ENCODE assay signal across 28 cellular contexts in the genomic region with DNA sequence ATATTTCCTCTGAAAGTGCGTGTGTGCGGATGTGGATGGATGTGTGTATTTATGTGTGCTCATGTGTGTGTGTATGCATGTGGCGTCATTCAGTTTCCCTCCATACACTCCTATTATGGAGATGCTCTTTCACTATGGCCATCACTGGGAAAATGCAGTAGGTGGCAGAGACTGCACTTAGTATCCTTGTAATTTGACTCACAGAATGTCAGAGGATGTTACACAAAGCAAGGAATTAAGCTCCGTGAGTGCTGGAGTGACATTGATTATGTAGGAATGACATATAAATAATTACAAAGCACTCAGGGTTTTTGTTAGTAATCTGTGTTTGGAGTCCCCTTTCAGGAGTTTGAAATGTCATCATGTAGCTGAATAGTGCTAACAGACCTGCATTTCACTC. TPM values are rescaled to one million over a fixed set of nuclear protein-coding genes. Genes with fewer than 3 reads are reported as not detected.
DNase-seq lines count a peak whose midpoint lies in the region; ATAC-seq and TF ChIP-seq lines count a peak whose summit lies in the region.
"Had no signal": no experiment of that assay in that cellular context is flagged by ENCODE, and none has a peak within 500 bp of the region (broad histone marks: within the 10 kb centered on the region; RNA-seq: fewer than 3 reads in every experiment).

No MANE protein-coding gene starts in this region.

- peak; percentile 79 for TF ChIP-seq RAD21 in neural cell (conservative IDR thresholded peaks at IDR 0.05)

- peaks cover 24% of the 10 kb centered on the region for H3F3A ChIP-seq in neural cell (ENCODE audit: insufficient read depth, low read length, poor library complexity, severe bottlenecking)

- no peak for ATAC-seq in HG03159 (IDR thresholded peaks at IDR 0.05; ENCODE audit: unreplicated experiment)
- ATAC-seq: A549, GM12878 had no signal

- peak; percentile 100 for TF ChIP-seq EP300 in neural cell (conservative IDR thresholded peaks at IDR 0.05; ENCODE audit: poor library complexity, severe bottlenecking)

- peak overlapping the region; percentile 60 for H3K9ac ChIP-seq in neural cell (ENCODE audit: low read length)
- H3K9ac ChIP-seq: BLaER1 had no signal

- H3K36me3 ChIP-seq in WERI-Rb-1 (peaks cover 37% of the 10 kb centered on the region), neural cell (ENCODE audit: insufficient read depth, low read length) (no peaks in the 10 kb centered on the region)
- H3K36me3 ChIP-seq: BE2C, BLaER1 had no signal

- H3K9me2 ChIP-seq in neural cell (ENCODE audit: insufficient read depth, low read length) = no peaks in the 10 kb centered on the region

- peak overlapping the region; percentile 47 for H3K27ac ChIP-seq in WERI-Rb-1
- peak overlapping the region; percentile 89 for H3K27ac ChIP-seq in neural cell (ENCODE audit: low read length)
- H3K27ac ChIP-seq: 22Rv1, A549, BLaER1 had no signal

- H3K27me3 ChIP-seq in WERI-Rb-1 (ENCODE audit: insufficient read depth, low read depth, severe bottlenecking) (no peaks in the 10 kb centered on the region), neural cell (ENCODE audit: insufficient read depth, low read depth, low read length) (no peaks in the 10 kb centered on the region)
- H3K27me3 ChIP-seq: BE2C, BLaER1 had no signal

- H4K20me1 ChIP-seq in neural cell (ENCODE audit: insufficient read depth) = no peaks in the 10 kb centered on the region
- H4K20me1 ChIP-seq: BLaER1 had no signal

- H3K9me3 ChIP-seq in WERI-Rb-1 (ENCODE audit: severe bottlenecking) (no peaks in the 10 kb centered on the region), neural cell (ENCODE audit: low read length) (no peaks in the 10 kb centered on the region)
- H3K9me3 ChIP-seq: A549, BE2C, BLaER1 had no signal

- H3K4me3 ChIP-seq in WERI-Rb-1 (ENCODE audit: low read depth, low read length) (no peak overlapping the region), neural cell (ENCODE audit: low read length) (peak overlapping the region; percentile 42)
- H3K4me3 ChIP-seq: A549, BLaER1, GM12878 had no signal

- no peak overlapping the region for H2AFZ ChIP-seq in neural cell (ENCODE audit: low read depth, low read length)

- H3K4me2 ChIP-seq in neural cell (ENCODE audit: low read length) = peak overlapping the region; percentile 9
- H3K4me2 ChIP-seq: A549, BLaER1 had no signal

- TF ChIP-seq CTCF in WERI-Rb-1 (IDR thresholded peaks at IDR 0.05; ENCODE audit: low read depth, low read length) (no peak), neural cell (IDR thresholded peaks at IDR 0.05; ENCODE audit: poor library complexity, severe bottlenecking) (peak; percentile 72)

- no peaks in the 10 kb centered on the region for H3K79me2 ChIP-seq in neural cell (replicated peaks; ENCODE audit: insufficient read depth, low read length)

- DNase-seq in NCI-H82 (lab: John Stamatoyannopoulos, UW) (peak; percentile 9), NCI-H82 treated with DMSO at 0.1 percent for 48 hours (lab: John Stamatoyannopoulos, UW; ENCODE audit: unreplicated experiment) (no peak), WERI-Rb-1 (peak; percentile 19), retina (peak; percentile 27), NCI-H1930 (lab: John Stamatoyannopoulos, UW) (no peak)
- DNase-seq in activated CD4-positive, alpha-beta T cell treated with anti-CD3 and anti-CD28 coated beads for 48 hours = no peak
- DNase-seq: ACHN; BE2C; C1 segment of cervical spinal cord; CD4-positive, alpha-beta memory T cell; CD4-positive, CD25-positive, alpha-beta regulatory T cell; CD8-positive, alpha-beta memory T cell; COR-L47; DMS 273 treated with DMSO at 0.1 percent for 48 hours; DMS153; DMS53; DMS79; DND-41; EL; GDM1 had no signal

TF ChIP-seq in neural cell, 6 proteins besides CTCF, POLR2A, EP300 and RAD21:
- TF ChIP-seq, protein P1, sequence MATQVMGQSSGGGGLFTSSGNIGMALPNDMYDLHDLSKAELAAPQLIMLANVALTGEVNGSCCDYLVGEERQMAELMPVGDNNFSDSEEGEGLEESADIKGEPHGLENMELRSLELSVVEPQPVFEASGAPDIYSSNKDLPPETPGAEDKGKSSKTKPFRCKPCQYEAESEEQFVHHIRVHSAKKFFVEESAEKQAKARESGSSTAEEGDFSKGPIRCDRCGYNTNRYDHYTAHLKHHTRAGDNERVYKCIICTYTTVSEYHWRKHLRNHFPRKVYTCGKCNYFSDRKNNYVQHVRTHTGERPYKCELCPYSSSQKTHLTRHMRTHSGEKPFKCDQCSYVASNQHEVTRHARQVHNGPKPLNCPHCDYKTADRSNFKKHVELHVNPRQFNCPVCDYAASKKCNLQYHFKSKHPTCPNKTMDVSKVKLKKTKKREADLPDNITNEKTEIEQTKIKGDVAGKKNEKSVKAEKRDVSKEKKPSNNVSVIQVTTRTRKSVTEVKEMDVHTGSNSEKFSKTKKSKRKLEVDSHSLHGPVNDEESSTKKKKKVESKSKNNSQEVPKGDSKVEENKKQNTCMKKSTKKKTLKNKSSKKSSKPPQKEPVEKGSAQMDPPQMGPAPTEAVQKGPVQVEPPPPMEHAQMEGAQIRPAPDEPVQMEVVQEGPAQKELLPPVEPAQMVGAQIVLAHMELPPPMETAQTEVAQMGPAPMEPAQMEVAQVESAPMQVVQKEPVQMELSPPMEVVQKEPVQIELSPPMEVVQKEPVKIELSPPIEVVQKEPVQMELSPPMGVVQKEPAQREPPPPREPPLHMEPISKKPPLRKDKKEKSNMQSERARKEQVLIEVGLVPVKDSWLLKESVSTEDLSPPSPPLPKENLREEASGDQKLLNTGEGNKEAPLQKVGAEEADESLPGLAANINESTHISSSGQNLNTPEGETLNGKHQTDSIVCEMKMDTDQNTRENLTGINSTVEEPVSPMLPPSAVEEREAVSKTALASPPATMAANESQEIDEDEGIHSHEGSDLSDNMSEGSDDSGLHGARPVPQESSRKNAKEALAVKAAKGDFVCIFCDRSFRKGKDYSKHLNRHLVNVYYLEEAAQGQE (IDR thresholded peaks at IDR 0.05; ENCODE audit: borderline replicate concordance) = peak; percentile 96
- peak; percentile 70 for TF ChIP-seq SMC3 (conservative IDR thresholded peaks at IDR 0.05; ENCODE audit: poor library complexity)
- no peak for TF ChIP-seq EZH2 (IDR thresholded peaks at IDR 0.05; ENCODE audit: borderline replicate concordance, insufficient read depth, low read length, poor library complexity, severe bottlenecking)
- peak; percentile 95 for TF ChIP-seq POLR2AphosphoS5 (IDR thresholded peaks at IDR 0.05)
- peak; percentile 38 for TF ChIP-seq MXI1 (conservative IDR thresholded peaks at IDR 0.05; ENCODE audit: poor library complexity, severe bottlenecking)
- TF ChIP-seq TAF1 (IDR thresholded peaks at IDR 0.05; ENCODE audit: low read depth) = no peak
TF ChIP-seq in neural cell: peak in this region for 4.

RNA-seq across cellular contexts. Expression of a gene that starts 59.5 kb away (rescaled TPM):
- polyA plus RNA-seq in neural cell = 13.0 and 14.9 TPM in 2 replicates
- polyA minus RNA-seq in neural cell = 17.5 and 17.8 TPM in 2 replicates
- polyA plus RNA-seq: A549; AG04450; CD14-positive monocyte; CD4-positive, alpha-beta memory T cell; CD4-positive, CD25-positive, alpha-beta regulatory T cell; CD8-positive, alpha-beta memory T cell had no signal

Comparison
In these comparisons a context has a peak if more than half of its experiments do, and no peak if none do; other contexts are left out.
1. DNase-seq: peak in NCI-H82 (single experiment), WERI-Rb-1 (single experiment) and retina (single experiment); none in NCI-H82 treated with DMSO at 0.1 percent for 48 hours (single experiment), NCI-H1930 (0 of 2) and activated CD4-positive, alpha-beta T cell treated with anti-CD3 and anti-CD28 coated beads for 48 hours (single experiment).